1 cellular context compared by ENCODE assay signal in genomic region chrX:20438871-20439526, GRCh38.
TF ChIP-seq lines count a peak whose summit lies in the region.

No MANE protein-coding gene starts in this region.

TF ChIP-seq in HepG2, 621 proteins besides CTCF, POLR2A, EP300 and RAD21 (continued from another document and continues in another):
- TF ChIP-seq FOXA3 (CRISPR knock-in tag; IDR thresholded peaks at IDR 0.05) (0 out of 2 replicates have a peak, but pooled peaks have one; percentile 10), ZNF777 (CRISPR knock-in tag; IDR thresholded peaks at IDR 0.05) (0 out of 2 replicates have a peak, but pooled peaks have one; percentile 34), HMGXB3 (CRISPR knock-in tag; IDR thresholded peaks at IDR 0.05; ENCODE audit: borderline replicate concordance) (0 out of 2 replicates have a peak, but pooled peaks have one; percentile 25), RCOR2 (CRISPR knock-in tag; IDR thresholded peaks at IDR 0.05) (0 out of 2 replicates have a peak, but pooled peaks have one; percentile 34), MEF2D (CRISPR knock-in tag; IDR thresholded peaks at IDR 0.05) (no peak), PHF21A (CRISPR knock-in tag; IDR thresholded peaks at IDR 0.05) (peak; percentile 19; the same call in 1 of the 2 replicates), ZNF709 (CRISPR knock-in tag; IDR thresholded peaks at IDR 0.05) (no peak), ZBTB38 (CRISPR knock-in tag; IDR thresholded peaks at IDR 0.05) (peak; percentile 42; the same call in 1 of the 2 replicates), FOXK1 (CRISPR knock-in tag; IDR thresholded peaks at IDR 0.05; ENCODE audit: borderline replicate concordance, low read depth) (0 out of 2 replicates have a peak, but pooled peaks have one; percentile 15), BCL6 (CRISPR knock-in tag; IDR thresholded peaks at IDR 0.05) (0 out of 2 replicates have a peak, but pooled peaks have one; percentile 11), SOX6 (IDR thresholded peaks at IDR 0.05) (no peak), SOX6 (CRISPR knock-in tag; IDR thresholded peaks at IDR 0.05) (peak; percentile 44), PAXIP1 (CRISPR knock-in tag; conservative IDR thresholded peaks at IDR 0.05) (peak; percentile 40; the same call in 1 of the 2 replicates), GATA4 (IDR thresholded peaks at IDR 0.05; ENCODE audit: borderline replicate concordance, low read depth) (peak; percentile 38; the same call in 1 of the 2 replicates), MATR3 (CRISPR knock-in tag; IDR thresholded peaks at IDR 0.05) (no peak), FOSL2 (CRISPR knock-in tag; IDR thresholded peaks at IDR 0.05) (peak; percentile 34; the same call in 1 of the 2 replicates), SOX13 (IDR thresholded peaks at IDR 0.05) (no peak), SOX13 (CRISPR knock-in tag; conservative IDR thresholded peaks at IDR 0.05 in 1 of 2, IDR thresholded peaks at IDR 0.05 in 1 of 2) (peak in 1 of 2 experiments; percentile 6; a peak in 1 of 4 replicates), XRCC5 (optimal IDR thresholded peaks at IDR 0.05; ENCODE audit: low read length) (no peak), MYC (CRISPR knock-in tag; IDR thresholded peaks at IDR 0.05; ENCODE audit: borderline replicate concordance) (0 out of 2 replicates have a peak, but pooled peaks have one; percentile 26), HOXA3 (CRISPR knock-in tag; IDR thresholded peaks at IDR 0.05) (peak; percentile 54; the same call in 1 of the 2 replicates), YY1 (IDR thresholded peaks at IDR 0.05; ENCODE audit: insufficient read depth, insufficient replicate concordance, low read depth, low read length) (peak; percentile 22), SAP130 (CRISPR knock-in tag; IDR thresholded peaks at IDR 0.05; ENCODE audit: low read depth) (no peak), LRRFIP1 (CRISPR knock-in tag; conservative IDR thresholded peaks at IDR 0.05) (no peak), BHLHE40 (IDR thresholded peaks at IDR 0.05; ENCODE audit: low read length) (peak; percentile 67), ISL2 (CRISPR knock-in tag; IDR thresholded peaks at IDR 0.05) (0 out of 2 replicates have a peak, but pooled peaks have one; percentile 18), BRD4 (CRISPR knock-in tag; IDR thresholded peaks at IDR 0.05) (peak; percentile 47; the same call in 1 of the 2 replicates)
- TF ChIP-seq, protein P1, sequence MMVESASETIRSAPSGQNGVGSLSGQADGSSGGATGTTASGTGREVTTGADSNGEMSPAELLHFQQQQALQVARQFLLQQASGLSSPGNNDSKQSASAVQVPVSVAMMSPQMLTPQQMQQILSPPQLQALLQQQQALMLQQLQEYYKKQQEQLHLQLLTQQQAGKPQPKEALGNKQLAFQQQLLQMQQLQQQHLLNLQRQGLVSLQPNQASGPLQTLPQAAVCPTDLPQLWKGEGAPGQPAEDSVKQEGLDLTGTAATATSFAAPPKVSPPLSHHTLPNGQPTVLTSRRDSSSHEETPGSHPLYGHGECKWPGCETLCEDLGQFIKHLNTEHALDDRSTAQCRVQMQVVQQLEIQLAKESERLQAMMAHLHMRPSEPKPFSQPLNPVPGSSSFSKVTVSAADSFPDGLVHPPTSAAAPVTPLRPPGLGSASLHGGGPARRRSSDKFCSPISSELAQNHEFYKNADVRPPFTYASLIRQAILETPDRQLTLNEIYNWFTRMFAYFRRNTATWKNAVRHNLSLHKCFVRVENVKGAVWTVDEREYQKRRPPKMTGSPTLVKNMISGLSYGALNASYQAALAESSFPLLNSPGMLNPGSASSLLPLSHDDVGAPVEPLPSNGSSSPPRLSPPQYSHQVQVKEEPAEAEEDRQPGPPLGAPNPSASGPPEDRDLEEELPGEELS (CRISPR knock-in tag; IDR thresholded peaks at IDR 0.05) = peak; percentile 64
- TF ChIP-seq, protein P2, sequence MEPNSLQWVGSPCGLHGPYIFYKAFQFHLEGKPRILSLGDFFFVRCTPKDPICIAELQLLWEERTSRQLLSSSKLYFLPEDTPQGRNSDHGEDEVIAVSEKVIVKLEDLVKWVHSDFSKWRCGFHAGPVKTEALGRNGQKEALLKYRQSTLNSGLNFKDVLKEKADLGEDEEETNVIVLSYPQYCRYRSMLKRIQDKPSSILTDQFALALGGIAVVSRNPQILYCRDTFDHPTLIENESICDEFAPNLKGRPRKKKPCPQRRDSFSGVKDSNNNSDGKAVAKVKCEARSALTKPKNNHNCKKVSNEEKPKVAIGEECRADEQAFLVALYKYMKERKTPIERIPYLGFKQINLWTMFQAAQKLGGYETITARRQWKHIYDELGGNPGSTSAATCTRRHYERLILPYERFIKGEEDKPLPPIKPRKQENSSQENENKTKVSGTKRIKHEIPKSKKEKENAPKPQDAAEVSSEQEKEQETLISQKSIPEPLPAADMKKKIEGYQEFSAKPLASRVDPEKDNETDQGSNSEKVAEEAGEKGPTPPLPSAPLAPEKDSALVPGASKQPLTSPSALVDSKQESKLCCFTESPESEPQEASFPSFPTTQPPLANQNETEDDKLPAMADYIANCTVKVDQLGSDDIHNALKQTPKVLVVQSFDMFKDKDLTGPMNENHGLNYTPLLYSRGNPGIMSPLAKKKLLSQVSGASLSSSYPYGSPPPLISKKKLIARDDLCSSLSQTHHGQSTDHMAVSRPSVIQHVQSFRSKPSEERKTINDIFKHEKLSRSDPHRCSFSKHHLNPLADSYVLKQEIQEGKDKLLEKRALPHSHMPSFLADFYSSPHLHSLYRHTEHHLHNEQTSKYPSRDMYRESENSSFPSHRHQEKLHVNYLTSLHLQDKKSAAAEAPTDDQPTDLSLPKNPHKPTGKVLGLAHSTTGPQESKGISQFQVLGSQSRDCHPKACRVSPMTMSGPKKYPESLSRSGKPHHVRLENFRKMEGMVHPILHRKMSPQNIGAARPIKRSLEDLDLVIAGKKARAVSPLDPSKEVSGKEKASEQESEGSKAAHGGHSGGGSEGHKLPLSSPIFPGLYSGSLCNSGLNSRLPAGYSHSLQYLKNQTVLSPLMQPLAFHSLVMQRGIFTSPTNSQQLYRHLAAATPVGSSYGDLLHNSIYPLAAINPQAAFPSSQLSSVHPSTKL (CRISPR knock-in tag; IDR thresholded peaks at IDR 0.05) = peak; percentile 56
- TF ChIP-seq, protein P3, sequence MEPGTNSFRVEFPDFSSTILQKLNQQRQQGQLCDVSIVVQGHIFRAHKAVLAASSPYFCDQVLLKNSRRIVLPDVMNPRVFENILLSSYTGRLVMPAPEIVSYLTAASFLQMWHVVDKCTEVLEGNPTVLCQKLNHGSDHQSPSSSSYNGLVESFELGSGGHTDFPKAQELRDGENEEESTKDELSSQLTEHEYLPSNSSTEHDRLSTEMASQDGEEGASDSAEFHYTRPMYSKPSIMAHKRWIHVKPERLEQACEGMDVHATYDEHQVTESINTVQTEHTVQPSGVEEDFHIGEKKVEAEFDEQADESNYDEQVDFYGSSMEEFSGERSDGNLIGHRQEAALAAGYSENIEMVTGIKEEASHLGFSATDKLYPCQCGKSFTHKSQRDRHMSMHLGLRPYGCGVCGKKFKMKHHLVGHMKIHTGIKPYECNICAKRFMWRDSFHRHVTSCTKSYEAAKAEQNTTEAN (CRISPR knock-in tag; conservative IDR thresholded peaks at IDR 0.05) = peak; percentile 72
- TF ChIP-seq, protein P4, sequence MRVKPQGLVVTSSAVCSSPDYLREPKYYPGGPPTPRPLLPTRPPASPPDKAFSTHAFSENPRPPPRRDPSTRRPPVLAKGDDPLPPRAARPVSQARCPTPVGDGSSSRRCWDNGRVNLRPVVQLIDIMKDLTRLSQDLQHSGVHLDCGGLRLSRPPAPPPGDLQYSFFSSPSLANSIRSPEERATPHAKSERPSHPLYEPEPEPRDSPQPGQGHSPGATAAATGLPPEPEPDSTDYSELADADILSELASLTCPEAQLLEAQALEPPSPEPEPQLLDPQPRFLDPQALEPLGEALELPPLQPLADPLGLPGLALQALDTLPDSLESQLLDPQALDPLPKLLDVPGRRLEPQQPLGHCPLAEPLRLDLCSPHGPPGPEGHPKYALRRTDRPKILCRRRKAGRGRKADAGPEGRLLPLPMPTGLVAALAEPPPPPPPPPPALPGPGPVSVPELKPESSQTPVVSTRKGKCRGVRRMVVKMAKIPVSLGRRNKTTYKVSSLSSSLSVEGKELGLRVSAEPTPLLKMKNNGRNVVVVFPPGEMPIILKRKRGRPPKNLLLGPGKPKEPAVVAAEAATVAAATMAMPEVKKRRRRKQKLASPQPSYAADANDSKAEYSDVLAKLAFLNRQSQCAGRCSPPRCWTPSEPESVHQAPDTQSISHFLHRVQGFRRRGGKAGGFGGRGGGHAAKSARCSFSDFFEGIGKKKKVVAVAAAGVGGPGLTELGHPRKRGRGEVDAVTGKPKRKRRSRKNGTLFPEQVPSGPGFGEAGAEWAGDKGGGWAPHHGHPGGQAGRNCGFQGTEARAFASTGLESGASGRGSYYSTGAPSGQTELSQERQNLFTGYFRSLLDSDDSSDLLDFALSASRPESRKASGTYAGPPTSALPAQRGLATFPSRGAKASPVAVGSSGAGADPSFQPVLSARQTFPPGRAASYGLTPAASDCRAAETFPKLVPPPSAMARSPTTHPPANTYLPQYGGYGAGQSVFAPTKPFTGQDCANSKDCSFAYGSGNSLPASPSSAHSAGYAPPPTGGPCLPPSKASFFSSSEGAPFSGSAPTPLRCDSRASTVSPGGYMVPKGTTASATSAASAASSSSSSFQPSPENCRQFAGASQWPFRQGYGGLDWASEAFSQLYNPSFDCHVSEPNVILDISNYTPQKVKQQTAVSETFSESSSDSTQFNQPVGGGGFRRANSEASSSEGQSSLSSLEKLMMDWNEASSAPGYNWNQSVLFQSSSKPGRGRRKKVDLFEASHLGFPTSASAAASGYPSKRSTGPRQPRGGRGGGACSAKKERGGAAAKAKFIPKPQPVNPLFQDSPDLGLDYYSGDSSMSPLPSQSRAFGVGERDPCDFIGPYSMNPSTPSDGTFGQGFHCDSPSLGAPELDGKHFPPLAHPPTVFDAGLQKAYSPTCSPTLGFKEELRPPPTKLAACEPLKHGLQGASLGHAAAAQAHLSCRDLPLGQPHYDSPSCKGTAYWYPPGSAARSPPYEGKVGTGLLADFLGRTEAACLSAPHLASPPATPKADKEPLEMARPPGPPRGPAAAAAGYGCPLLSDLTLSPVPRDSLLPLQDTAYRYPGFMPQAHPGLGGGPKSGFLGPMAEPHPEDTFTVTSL (CRISPR knock-in tag; IDR thresholded peaks at IDR 0.05; ENCODE audit: borderline replicate concordance) = peak; percentile 34; the same call in 1 of the 2 replicates
